ENCODE assay signal across 15 cellular contexts in genomic region chr1:90558754-90559378, GRCh38.
"Had no signal": no experiment of that assay in that cellular context is flagged by ENCODE, and none has a peak within 500 bp of the region (broad histone marks: within the 10 kb centered on the region; RNA-seq: fewer than 3 reads in every experiment).

No MANE protein-coding gene starts in this region.

- ATAC-seq: esophagus mucosa; heart left ventricle; left colon; naive thymus-derived CD4-positive, alpha-beta T cell had no signal

- H3K4me3 ChIP-seq: heart left ventricle, right atrium auricular region, sigmoid colon had no signal

- H3K36me3 ChIP-seq: heart left ventricle, neutrophil, right atrium auricular region, sigmoid colon had no signal

- DNase-seq: effector memory CD4-positive, alpha-beta T cell; heart left ventricle; hippocampal formation; left colon; naive thymus-derived CD4-positive, alpha-beta T cell; nephron progenitor cell; posterior cingulate gyrus; sigmoid colon; small intestine; stimulated activated CD4-positive, alpha-beta T cell treated with anti-CD3 and anti-CD28 coated beads, Interleukin-12 subunit alpha, Interleukin-12 subunit beta, amount 100 ng/mL, for 4 hours; stimulated activated naive CD4-positive, alpha-beta T cell treated with Interleukin-2 at 50 U/mL for 16 hours had no signal

- H3K27ac Mint-ChIP-seq: naive thymus-derived CD4-positive, alpha-beta T cell; nephron progenitor cell; type B pancreatic cell had no signal

- H3K9me3 ChIP-seq: heart left ventricle, neutrophil, right atrium auricular region, sigmoid colon had no signal

- H3K9me3 Mint-ChIP-seq: type B pancreatic cell had no signal

- H3K4me3 Mint-ChIP-seq: naive thymus-derived CD4-positive, alpha-beta T cell; nephron progenitor cell; type B pancreatic cell had no signal

- H3K36me3 Mint-ChIP-seq: naive thymus-derived CD4-positive, alpha-beta T cell; type B pancreatic cell had no signal

- H3K27ac ChIP-seq: heart left ventricle, neutrophil, right atrium auricular region, sigmoid colon had no signal

- H3K4me1 ChIP-seq: right atrium auricular region, sigmoid colon had no signal

- H3K27me3 ChIP-seq: right atrium auricular region, sigmoid colon had no signal
